8 cellular contexts compared by ENCODE assay signal in the genomic region with DNA sequence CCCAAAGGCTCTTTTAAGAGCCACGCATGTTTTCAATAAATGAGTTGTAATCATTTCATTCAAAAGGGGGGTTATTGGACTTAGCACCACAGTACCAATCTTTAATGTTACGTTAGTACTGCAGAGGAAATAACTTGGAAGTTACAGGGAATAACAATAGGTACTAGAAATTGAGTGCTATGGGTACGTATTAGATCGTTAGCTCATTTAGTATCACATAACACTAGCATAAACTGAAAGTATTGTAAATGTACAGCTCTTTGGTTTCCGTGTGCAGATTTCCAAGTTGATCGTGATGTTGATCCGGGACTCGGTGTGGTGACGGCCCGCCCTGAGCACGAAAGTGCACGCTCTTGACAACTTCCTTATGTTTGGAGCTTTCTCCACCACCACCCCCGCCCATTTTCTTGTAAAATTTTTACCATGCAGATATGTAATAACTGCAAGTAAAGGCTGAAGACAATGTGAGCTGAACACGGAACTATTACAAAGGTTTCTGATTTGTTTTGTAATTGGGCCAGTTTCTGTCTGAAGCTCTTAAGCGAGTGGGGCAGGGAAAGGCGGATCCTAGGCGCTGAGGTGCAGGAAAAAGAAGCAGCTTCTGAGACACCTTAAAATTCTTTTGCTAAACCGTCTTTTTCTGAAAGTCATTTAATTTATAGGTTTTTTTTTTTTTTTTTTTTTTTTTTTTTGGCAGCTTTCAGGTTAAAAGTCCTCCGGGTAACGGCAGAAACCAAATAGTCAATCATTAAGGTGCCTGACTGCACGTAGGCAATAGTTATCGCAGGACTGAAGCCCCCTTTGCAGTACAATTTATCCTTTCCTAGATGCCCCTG.
DNase-seq lines count a peak whose midpoint lies in the region; ATAC-seq, FAIRE-seq and TF ChIP-seq lines count a peak whose summit lies in the region.

No MANE protein-coding gene starts in this region.

- H3K79me2 ChIP-seq in keratinocyte (ENCODE audit: control insufficient read depth, insufficient read depth, low read length) = peaks cover 8% of the 10 kb centered on the region

- FAIRE-seq in bronchial epithelial cell (lab: Jason Lieb, UNC) (no peak), keratinocyte (lab: Jason Lieb, UNC) (peak; percentile 5)

- dilution Hi-C loops in keratinocyte (cut with MboI; ENCODE audit: extremely low pct_ligation_motif_present, low sequenced_read_pairs) = no loop called here

- ATAC-seq in HG02973 (IDR thresholded peaks at IDR 0.05; ENCODE audit: unreplicated experiment) (no peak), GM21390 (IDR thresholded peaks at IDR 0.05; ENCODE audit: unreplicated experiment) (no peak)

- H3K4me2 ChIP-seq in keratinocyte (ENCODE audit: control insufficient read depth, extremely low read depth, insufficient read depth, low read depth, low read length) = peak overlapping the region; percentile 87

- peak overlapping the region; percentile 75 for H3K4me3 ChIP-seq in MG63
- peak overlapping the region; percentile 47 for H3K4me3 ChIP-seq in bronchial epithelial cell (ENCODE audit: low read depth, low read length)
- peak overlapping the region; percentile 68 to 85 (median 79) for H3K4me3 ChIP-seq in keratinocyte (ENCODE audit: control insufficient read depth in 2 of 3, extremely low read depth in 1 of 3, insufficient read depth in 2 of 3, low read depth in 1 of 3, low read length in 3 of 3)

- no peak overlapping the region for H2AFZ ChIP-seq in keratinocyte (ENCODE audit: control insufficient read depth, low read length)

- H3K27ac ChIP-seq in keratinocyte (ENCODE audit: control insufficient read depth, insufficient read depth, low read length) = peak overlapping the region; percentile 96

- H3K27me3 ChIP-seq in MG63 (no peaks in the 10 kb centered on the region), bronchial epithelial cell (ENCODE audit: control insufficient read depth, insufficient read depth, low read length) (no peaks in the 10 kb centered on the region), keratinocyte (ENCODE audit: control insufficient read depth, extremely low read depth, insufficient read depth, low read length) (no peaks in the 10 kb centered on the region)

- H3K36me3 ChIP-seq in MG63 (no peaks in the 10 kb centered on the region), bronchial epithelial cell (ENCODE audit: control insufficient read depth, insufficient read depth, low read length) (no peaks in the 10 kb centered on the region), keratinocyte (ENCODE audit: control insufficient read depth in 2 of 2, extremely low read depth in 1 of 2, insufficient read depth in 2 of 2, low read length in 2 of 2) (no peaks in the 10 kb centered on the region)

- no peaks in the 10 kb centered on the region for H3K9me3 ChIP-seq in MG63
- H3K9me3 ChIP-seq in keratinocyte (ENCODE audit: control insufficient read depth, low read depth, low read length) = no peaks in the 10 kb centered on the region

- H3K9me1 ChIP-seq in keratinocyte (ENCODE audit: control insufficient read depth, extremely low read depth, insufficient read depth, low read length) = no peaks in the 10 kb centered on the region

- DNase-seq in GDM1 (lab: John Stamatoyannopoulos, UW) = peak; percentile 39
- peak; percentile 46 for DNase-seq in MG63
- peak; percentile 53 for DNase-seq in T-helper 22 cell (ENCODE audit: low read depth)
- DNase-seq in bronchial epithelial cell (ENCODE audit: low read depth) = peak; percentile 41
- no peak for DNase-seq in keratinocyte (ENCODE audit: low read depth, low spot score)
- peak; percentile 31 for DNase-seq in stimulated activated CD4-positive, alpha-beta T cell treated with anti-CD3 and anti-CD28 coated beads, Interleukin-12 subunit alpha, Interleukin-12 subunit beta, amount 100 ng/mL, for 4 hours

- H3K9ac ChIP-seq in keratinocyte (ENCODE audit: control insufficient read depth, extremely low read depth, insufficient read depth, low read length) = peak overlapping the region; percentile 78

- peaks cover 16% of the 10 kb centered on the region for H3K4me1 ChIP-seq in keratinocyte (ENCODE audit: control insufficient read depth, extremely low read depth, insufficient read depth, low read length)

- no peaks in the 10 kb centered on the region for H4K20me1 ChIP-seq in keratinocyte (ENCODE audit: control insufficient read depth, extremely low read depth, insufficient read depth, low read length)

- TF ChIP-seq CTCF in bronchial epithelial cell (IDR thresholded peaks at IDR 0.05; ENCODE audit: insufficient read depth, low read length, severe bottlenecking) (no peak), keratinocyte (optimal IDR thresholded peaks at IDR 0.05 in 1 of 3, IDR thresholded peaks at IDR 0.05 in 1 of 3, conservative IDR thresholded peaks at IDR 0.05 in 1 of 3; ENCODE audit: extremely low read depth in 1 of 3, insufficient read depth in 2 of 3, low read length in 3 of 3) (no peak)
